In genomic region chr4:81214144-81214517, GRCh38 we compare ENCODE assay signal across 11 cellular contexts. TPM values are rescaled to one million over a fixed set of nuclear protein-coding genes. Genes with fewer than 3 reads are reported as not detected.
DNase-seq lines count a peak whose midpoint lies in the region; ATAC-seq, FAIRE-seq and TF ChIP-seq lines count a peak whose summit lies in the region.
"Had no signal": no experiment of that assay in that cellular context is flagged by ENCODE, and none has a peak within 500 bp of the region (broad histone marks: within the 10 kb centered on the region; RNA-seq: fewer than 3 reads in every experiment).

No MANE protein-coding gene starts in this region.

- H3K9ac ChIP-seq in mesenchymal stem cell (ENCODE audit: low read length): peak overlapping the region; percentile 92

- H2BK15ac ChIP-seq in mesenchymal stem cell (ENCODE audit: low read depth, poor library complexity, severe bottlenecking): no peak overlapping the region

- H3K9me3 ChIP-seq in mesenchymal stem cell (ENCODE audit: control insufficient read depth, low read length): no peaks in the 10 kb centered on the region

- H2BK12ac ChIP-seq in mesenchymal stem cell (ENCODE audit: low read length in 2 of 2): no peak overlapping the region

- no peak overlapping the region for H2AK5ac ChIP-seq in mesenchymal stem cell (ENCODE audit: low read length, severe bottlenecking)

- peak overlapping the region; percentile 11 for H3K4me3 Mint-ChIP-seq in activated naive CD4-positive, alpha-beta T cell treated with anti-CD3 and anti-CD28 coated beads, Interleukin-2, amount 50 U/mL, for 24 hours
- H3K4me3 Mint-ChIP-seq in type B pancreatic cell: no peak overlapping the region

- peak overlapping the region; percentile 32 for H2AFZ ChIP-seq in mesenchymal stem cell (ENCODE audit: low read depth, low read length)

- no peak overlapping the region for H3K18ac ChIP-seq in mesenchymal stem cell (ENCODE audit: low read depth in 1 of 2, low read length in 2 of 2)

- no peaks in the 10 kb centered on the region for H3K36me3 Mint-ChIP-seq in activated naive CD4-positive, alpha-beta T cell treated with anti-CD3 and anti-CD28 coated beads, Interleukin-2, amount 50 U/mL, for 24 hours
- H3K36me3 Mint-ChIP-seq in type B pancreatic cell: no peaks in the 10 kb centered on the region
- H3K36me3 Mint-ChIP-seq: CD14-positive monocyte had no signal

- WGBS in mesenchymal stem cell: 23% methylated on average over 7 of the region's 7 CpGs

- no peak overlapping the region for H3K23ac ChIP-seq in mesenchymal stem cell (ENCODE audit: low read length in 2 of 2)

- no peak overlapping the region for H3K14ac ChIP-seq in mesenchymal stem cell (ENCODE audit: low read length in 2 of 2)

- peaks cover 12% of the 10 kb centered on the region for H3K9me3 Mint-ChIP-seq in activated naive CD4-positive, alpha-beta T cell treated with anti-CD3 and anti-CD28 coated beads, Interleukin-2, amount 50 U/mL, for 24 hours
- H3K9me3 Mint-ChIP-seq in type B pancreatic cell: no peaks in the 10 kb centered on the region

- no peak overlapping the region for H2BK5ac ChIP-seq in mesenchymal stem cell (ENCODE audit: low read depth, low read length, poor library complexity, severe bottlenecking)

- no peak overlapping the region for H3K4ac ChIP-seq in mesenchymal stem cell (ENCODE audit: low read depth in 1 of 2, low read length in 2 of 2)

- ATAC-seq in GM21526 (IDR thresholded peaks at IDR 0.05; ENCODE audit: low FRiP score, unreplicated experiment) (no peak), HG02623 (IDR thresholded peaks at IDR 0.05; ENCODE audit: unreplicated experiment) (no peak)

- H3K4me1 ChIP-seq in mesenchymal stem cell (ENCODE audit: control insufficient read depth, insufficient read depth, low read depth, low read length): peaks cover 12% of the 10 kb centered on the region

- H3K27ac ChIP-seq in mesenchymal stem cell (ENCODE audit: low read length, poor library complexity, severe bottlenecking): no peak overlapping the region

- no peak overlapping the region for H4K91ac ChIP-seq in mesenchymal stem cell (ENCODE audit: low read length)

- no peak overlapping the region for H2BK120ac ChIP-seq in mesenchymal stem cell (ENCODE audit: low read depth, low read length)

- H3K27me3 ChIP-seq in bronchial epithelial cell (ENCODE audit: control insufficient read depth, insufficient read depth, low read length) (peaks cover 19% of the 10 kb centered on the region), mesenchymal stem cell (ENCODE audit: control insufficient read depth in 1 of 2, insufficient read depth in 1 of 2, low read length in 2 of 2) (peaks cover 0 to 25% of the 10 kb centered on the region in 2 experiments)

- H3K4me3 ChIP-seq in bronchial epithelial cell (ENCODE audit: low read depth, low read length) (peak overlapping the region; percentile 45), mesenchymal stem cell (ENCODE audit: insufficient read depth in 1 of 2, low read depth in 1 of 2, low read length in 2 of 2) (peak overlapping the region; percentile 66 to 90)

- DNase-seq in activated naive CD4-positive, alpha-beta T cell treated with anti-CD3 and anti-CD28 coated beads, Interleukin-2, amount 50 U/mL, for 16 hours: no peak
- DNase-seq in bronchial epithelial cell (ENCODE audit: low read depth) (no peak), mesenchymal stem cell (no peak), type B pancreatic cell (ENCODE audit: extremely low spot score, unreplicated experiment) (no peak), iPS-NIHi7 (ENCODE audit: extremely low spot score) (no peak)
- DNase-seq: effector CD4-positive, alpha-beta T cell; NCI-H1930 had no signal

- peaks cover 7% of the 10 kb centered on the region for H3K4me1 Mint-ChIP-seq in activated naive CD4-positive, alpha-beta T cell treated with anti-CD3 and anti-CD28 coated beads, Interleukin-2, amount 50 U/mL, for 24 hours
- peaks cover 11% of the 10 kb centered on the region for H3K4me1 Mint-ChIP-seq in type B pancreatic cell (ENCODE audit: unreplicated experiment)

- no peak overlapping the region for H4K8ac ChIP-seq in mesenchymal stem cell (ENCODE audit: low read length)

- H3K4me2 ChIP-seq in mesenchymal stem cell (ENCODE audit: low read length, poor library complexity, severe bottlenecking): peak overlapping the region; percentile 88

- FAIRE-seq in bronchial epithelial cell (lab: Jason Lieb, UNC): no peak

- H3K79me1 ChIP-seq in mesenchymal stem cell (replicated peaks; ENCODE audit: low read length, poor library complexity, severe bottlenecking): no peaks in the 10 kb centered on the region

- H3K27ac Mint-ChIP-seq in activated naive CD4-positive, alpha-beta T cell treated with anti-CD3 and anti-CD28 coated beads, Interleukin-2, amount 50 U/mL, for 24 hours: no peak overlapping the region
- H3K27ac Mint-ChIP-seq in type B pancreatic cell: peak overlapping the region; percentile 52
- H3K27ac Mint-ChIP-seq: CD14-positive monocyte had no signal

- TF ChIP-seq CTCF in bronchial epithelial cell (IDR thresholded peaks at IDR 0.05; ENCODE audit: insufficient read depth, low read length, severe bottlenecking) (no peak), type B pancreatic cell (conservative IDR thresholded peaks at IDR 0.05) (no peak)

- peaks cover 27% of the 10 kb centered on the region for H3K27me3 Mint-ChIP-seq in activated naive CD4-positive, alpha-beta T cell treated with anti-CD3 and anti-CD28 coated beads, Interleukin-2, amount 50 U/mL, for 24 hours
- H3K27me3 Mint-ChIP-seq in type B pancreatic cell: peaks cover 31% of the 10 kb centered on the region

- H3K36me3 ChIP-seq in bronchial epithelial cell (ENCODE audit: control insufficient read depth, insufficient read depth, low read length): no peaks in the 10 kb centered on the region
- peaks cover 0 to 4% of the 10 kb centered on the region in 2 experiments for H3K36me3 ChIP-seq in mesenchymal stem cell (ENCODE audit: control insufficient read depth in 1 of 2, insufficient read depth in 2 of 2, low read depth in 1 of 2, low read length in 2 of 2)

RNA-seq across cellular contexts. Expression of gene PRKG2, which starts 0.9 kb away (rescaled TPM):
- total RNA-seq in bronchial epithelial cell: 5.3 and 7.0 TPM in 2 replicates
- 0.26 TPM for polyA plus RNA-seq in mesenchymal stem cell (2013, experiment 1 of 2)
- 0.18 TPM for polyA plus RNA-seq in mesenchymal stem cell (2013, experiment 2 of 2)
- total RNA-seq in type B pancreatic cell (ENCODE audit: low replicate concordance): 4.2 and 11.9 TPM in 2 replicates
